Comparison of ENCODE assay signal across 8 cellular contexts in genomic region chr19:18274303-18274775, GRCh38. TPM values are rescaled to one million over a fixed set of nuclear protein-coding genes. Genes with fewer than 3 reads are reported as not detected.
DNase-seq lines count a peak whose midpoint lies in the region; ATAC-seq, FAIRE-seq and TF ChIP-seq lines count a peak whose summit lies in the region.

IQCN (minus strand) TSS chr19:18274452; CDS start chr19:18269478, 4,974 bp downstream.

- peak; percentile 36 for ATAC-seq in CD4-positive, alpha-beta T cell (ENCODE audit: poor library complexity)
- ATAC-seq in GM21576 (IDR thresholded peaks at IDR 0.05; ENCODE audit: unreplicated experiment) = no peak

- peaks cover 25% of the 10 kb centered on the region for H4K20me1 ChIP-seq in PC-9 (ENCODE audit: insufficient read depth)
- peaks cover 10 to 20% of the 10 kb centered on the region in 2 experiments for H4K20me1 ChIP-seq in H1 (replicated peaks in 1 of 2; ENCODE audit: control insufficient read depth in 1 of 2, insufficient read depth in 2 of 2, low read length in 2 of 2)

- TF ChIP-seq EP300 in H1 (IDR thresholded peaks at IDR 0.05; ENCODE audit: borderline replicate concordance in 1 of 2, low read depth in 2 of 2, low read length in 2 of 2) = no peak

- CTCF ChIA-PET in CD4-positive, alpha-beta T cell (lab: Charles Lee) = no interaction called here
- CTCF ChIA-PET in PC-9 (lab: Charles Lee) (interaction anchor here (0.6 kb wide), 2 partner anchors 69 to 138 kb away, joined by 7 read pairs; no protein-coding TSS in a partner anchor), H1 (lab: Charles Lee; ENCODE audit: partially characterized antibody) (interaction anchor here (0.7 to 13.6 kb wide), 11 partner anchors 16 to 138 kb away, joined by 3 to 242 read pairs (median 6); partner anchors contain the start of gene LSM4)

- intact Hi-C loops in CD4-positive, alpha-beta T cell (cut with DNase I, micrococcal nuclease) = no loop called here
- intact Hi-C loops in PC-9 (cut with micrococcal nuclease; ENCODE audit: unreplicated experiment) = no loop called here

- no peak for TF ChIP-seq POLR2A in H1 (IDR thresholded peaks at IDR 0.05; ENCODE audit: control extremely low read depth in 1 of 2, low read depth in 2 of 2, low read length in 2 of 2)

- peak within 1 kb of the TSS; percentile 73 for H3K4me3 Mint-ChIP-seq in CD4-positive, alpha-beta T cell
- H3K4me3 Mint-ChIP-seq in neural crest cell = peak within 1 kb of the TSS; percentile 41

- H2BK12ac ChIP-seq in H1 (ENCODE audit: low read depth, low read length) = peak within 1 kb of the TSS; percentile 23; the same call in 1 of the 2 replicates

- H3K79me1 ChIP-seq in H1 (ENCODE audit: low read depth, low read length) = peaks cover 13% of the 10 kb centered on the region; the same call in 1 of the 2 replicates

- H4K8ac ChIP-seq in H1 (ENCODE audit: extremely low read depth, insufficient read depth, low read length) = peak within 1 kb of the TSS; percentile 71; the same call in 1 of the 2 replicates

- no TSS peak for BruUV-seq in PC-9 (replicated peaks; lab: Mats Ljungman, UMichigan)

- H3K4me3 ChIP-seq in PC-9 = no peak within 1 kb of the TSS
- H3K4me3 ChIP-seq in H1 (ENCODE audit: extremely low read depth in 1 of 4, insufficient read depth in 2 of 4, low read depth in 3 of 4, low read length in 4 of 4) = no peak within 1 kb of the TSS

- TF ChIP-seq CTCF in CD4-positive, alpha-beta T cell (IDR thresholded peaks at IDR 0.05) = no peak
- TF ChIP-seq CTCF in PC-9 (conservative IDR thresholded peaks at IDR 0.05) = no peak
- no peak for TF ChIP-seq CTCF in H1 (IDR thresholded peaks at IDR 0.05; ENCODE audit: control extremely low read depth in 1 of 3, insufficient read depth in 1 of 3, low read depth in 1 of 3, low read length in 3 of 3)
- no peak for TF ChIP-seq CTCF in neural crest cell (conservative IDR thresholded peaks at IDR 0.05)
- TF ChIP-seq CTCF in GM10266 (IDR thresholded peaks at IDR 0.05; ENCODE audit: control insufficient read depth, insufficient read depth, low read depth, missing control alignments) = no peak

- no peaks in the 10 kb centered on the region for H3K9me2 ChIP-seq in PC-9 (ENCODE audit: insufficient read depth)

- H3K79me2 ChIP-seq in PC-9 (ENCODE audit: low read depth) (peaks cover 44% of the 10 kb centered on the region), H1 (ENCODE audit: control insufficient read depth in 1 of 2, insufficient read depth in 2 of 2, low read length in 2 of 2) (peaks cover 0 to 18% of the 10 kb centered on the region in 2 experiments; a peak in 2 of 4 replicates)

- H3K56ac ChIP-seq in H1 (replicated peaks; ENCODE audit: insufficient read length, low read depth, low read length) = no peak within 1 kb of the TSS

- no peak within 1 kb of the TSS for H2BK15ac ChIP-seq in H1 (ENCODE audit: low read length)

- peaks cover 61% of the 10 kb centered on the region for H3F3A ChIP-seq in PC-9 (ENCODE audit: insufficient read depth, low read depth)

- H3K9ac ChIP-seq in H1 (replicated peaks in 1 of 4; ENCODE audit: extremely low read depth in 1 of 4, low read depth in 3 of 4, low read length in 3 of 4) = no peak within 1 kb of the TSS

- DNase-seq in CD4-positive, alpha-beta T cell = peak in 4 of 10 experiments; percentile 15 to 50 (median 44)
- peak; percentile 30 to 51 for DNase-seq in PC-9
- no peak for DNase-seq in H1 (ENCODE audit: low read depth in 1 of 2, low spot score in 2 of 2)
- DNase-seq in neural crest cell (ENCODE audit: low read depth, low spot score) = no peak
- DNase-seq in NCI-H1694 treated with DMSO at 0.1 percent for 48 hours (lab: John Stamatoyannopoulos, UW) = no peak
- DNase-seq in AML-193 (lab: John Stamatoyannopoulos, UW) = no peak
- no peak for DNase-seq in GM10266 (ENCODE audit: extremely low spot score)

- H3K23ac ChIP-seq in H1 (ENCODE audit: insufficient read length) = no peak within 1 kb of the TSS

- H3K9me3 Mint-ChIP-seq in CD4-positive, alpha-beta T cell = no peaks in the 10 kb centered on the region
- no peaks in the 10 kb centered on the region for H3K9me3 Mint-ChIP-seq in neural crest cell

- no peaks in the 10 kb centered on the region for H3K27me3 ChIP-seq in CD4-positive, alpha-beta T cell (ENCODE audit: control insufficient read depth, insufficient read depth, low read length)
- H3K27me3 ChIP-seq in PC-9 (ENCODE audit: insufficient read depth, low read depth) (no peaks in the 10 kb centered on the region), H1 (replicated peaks in 1 of 4; ENCODE audit: control insufficient read depth in 3 of 4, extremely low read depth in 1 of 4, insufficient read depth in 3 of 4, low read length in 3 of 4) (no peaks in the 10 kb centered on the region)

- peaks cover 49% of the 10 kb centered on the region for H3K36me3 Mint-ChIP-seq in CD4-positive, alpha-beta T cell (ENCODE audit: low read depth)
- peaks cover 4% of the 10 kb centered on the region for H3K36me3 Mint-ChIP-seq in neural crest cell (ENCODE audit: low read depth)

- peak within 1 kb of the TSS; percentile 46 for H3K4me2 ChIP-seq in PC-9
- H3K4me2 ChIP-seq in H1 (ENCODE audit: insufficient read depth in 1 of 2, low read depth in 2 of 2, low read length in 2 of 2) = no peak within 1 kb of the TSS

- H4K5ac ChIP-seq in H1 (ENCODE audit: insufficient read length, low read depth, low read length) = no peak within 1 kb of the TSS

- TF ChIP-seq RAD21 in H1 (IDR thresholded peaks at IDR 0.05 in 1 of 2, conservative IDR thresholded peaks at IDR 0.05 in 1 of 2; ENCODE audit: low read depth in 2 of 2, low read length in 2 of 2) = no peak

- H3K4me1 Mint-ChIP-seq in CD4-positive, alpha-beta T cell (ENCODE audit: low read depth) = peaks cover 47% of the 10 kb centered on the region
- H3K4me1 Mint-ChIP-seq in neural crest cell = peaks cover 8% of the 10 kb centered on the region

- H4K91ac ChIP-seq in H1 (replicated peaks; ENCODE audit: insufficient read length, low read length) = no peak within 1 kb of the TSS

- FAIRE-seq in H1 (lab: Jason Lieb, UNC) = no peak

- no peak within 1 kb of the TSS for H3K4ac ChIP-seq in H1 (replicated peaks; ENCODE audit: insufficient read length, low read depth, low read length)

- no peaks in the 10 kb centered on the region for H3K9me3 ChIP-seq in CD4-positive, alpha-beta T cell (ENCODE audit: control insufficient read depth, low read length)
- no peaks in the 10 kb centered on the region for H3K9me3 ChIP-seq in PC-9 (ENCODE audit: insufficient read depth, low read depth)
- H3K9me3 ChIP-seq in H1 (ENCODE audit: insufficient read depth in 2 of 2, low read depth in 1 of 2, low read length in 1 of 2) = no peaks in the 10 kb centered on the region

- H2BK5ac ChIP-seq in H1 (ENCODE audit: low read depth, low read length) = no peak within 1 kb of the TSS

- H3K14ac ChIP-seq in H1 (ENCODE audit: insufficient read length) = no peak within 1 kb of the TSS

- H2BK20ac ChIP-seq in H1 (ENCODE audit: low read length) = no peak within 1 kb of the TSS

- H3K36me3 ChIP-seq in PC-9 (ENCODE audit: low read depth) (peaks cover 5% of the 10 kb centered on the region; the same call in 1 of the 2 replicates), H1 (ENCODE audit: control insufficient read depth in 2 of 4, insufficient read depth in 4 of 4, low read length in 3 of 4) (peaks cover 0 to 5% (median 3%) of the 10 kb centered on the region in 4 experiments; a peak in 3 of 8 replicates)

- H3K27ac Mint-ChIP-seq in CD4-positive, alpha-beta T cell = peak within 1 kb of the TSS; percentile 77
- no peak within 1 kb of the TSS for H3K27ac Mint-ChIP-seq in neural crest cell (ENCODE audit: unreplicated experiment)

- H3K27me3 Mint-ChIP-seq in CD4-positive, alpha-beta T cell = peaks cover 3% of the 10 kb centered on the region
- H3K27me3 Mint-ChIP-seq in neural crest cell (ENCODE audit: low read depth) = peaks cover 1% of the 10 kb centered on the region

- H3K27ac ChIP-seq in CD4-positive, alpha-beta T cell (ENCODE audit: low read depth, low read length) = no peak within 1 kb of the TSS
- peak within 1 kb of the TSS; percentile 46 for H3K27ac ChIP-seq in PC-9
- H3K27ac ChIP-seq in H1 (ENCODE audit: low read depth, low read length) = no peak within 1 kb of the TSS

- POLR2A ChIA-PET in CD4-positive, alpha-beta T cell (lab: Charles Lee) = interaction anchor here (0.7 to 1.9 kb wide), 4 partner anchors 48 to 114 kb away, joined by 3 to 7 read pairs (median 4); partner anchors contain the start of genes LSM4 and MPV17L2
- POLR2A ChIA-PET in PC-9 (lab: Charles Lee; ENCODE audit: unreplicated experiment) = interaction anchor here (0.6 to 0.9 kb wide), 3 partner anchors 54 to 344 kb away, joined by 4 to 18 read pairs (median 8); no protein-coding TSS in a partner anchor
- POLR2A ChIA-PET in H1 (lab: Charles Lee; ENCODE audit: partially characterized antibody) = interaction anchor here (0.9 to 10.3 kb wide), 9 partner anchors 7 to 66 kb away, joined by 3 to 224 read pairs (median 4); partner anchors contain the start of genes JUND, LSM4 and PGPEP1

- peaks cover 40% of the 10 kb centered on the region for H3K4me1 ChIP-seq in PC-9 (replicated peaks; ENCODE audit: insufficient read depth)
- H3K4me1 ChIP-seq in H1 (replicated peaks in 1 of 4; ENCODE audit: control insufficient read depth in 3 of 4, insufficient read depth in 4 of 4, low read length in 3 of 4) = peaks cover 0 to 9% (median 8%) of the 10 kb centered on the region in 4 experiments; a peak in 6 of 7 replicates

- H2AK5ac ChIP-seq in H1 (ENCODE audit: low read depth, low read length) = no peak within 1 kb of the TSS

- H3K18ac ChIP-seq in H1 (ENCODE audit: extremely low read depth, low read length) = no peak within 1 kb of the TSS; the same call in 1 of the 2 replicates

- no peaks in the 10 kb centered on the region for H3K23me2 ChIP-seq in H1 (ENCODE audit: low read depth, low read length)

- WGBS in H1 (ENCODE audit: extremely low coverage in 1 of 2, insufficient coverage in 1 of 2, insufficient read length in 1 of 2, insufficient replicate concordance in 2 of 2, low coverage in 1 of 2, low lambda C conversion rate in 2 of 2, missing lambda C conversion rate in 1 of 2), 2 experiments = 88% methylated on average over 8 of the region's 8 CpGs; no CpG with 5 or more reads in 1 of the 2 experiments

- no peak within 1 kb of the TSS for H2BK120ac ChIP-seq in H1 (replicated peaks; ENCODE audit: low read depth, low read length)

- no peak within 1 kb of the TSS for H2AFZ ChIP-seq in PC-9
- no peak within 1 kb of the TSS for H2AFZ ChIP-seq in H1 (ENCODE audit: low read length)

RNA-seq across cellular contexts. Expression of gene IQCN, which starts in this region (rescaled TPM):
- 10 to 100 TPM; 18.1 to 18.7 TPM for total RNA-seq in CD4-positive, alpha-beta T cell
- total RNA-seq in PC-9 (2021) (5.6 and 7.3 TPM in 2 replicates), neural crest cell (2.2 and 2.5 TPM in 2 replicates)
- total RNA-seq in H1 (2021; fragmentation: NEBNext Ultra II Directional; extraction: Animal tissue kit (Norgen Biotek cat#: 25700)) = 0.31 and 1.0 TPM in 2 replicates
- 0.36 and 0.82 TPM in 2 replicates for polyA plus RNA-seq in H1 (2011; rRNA removed)
- 0.45 TPM for polyA plus RNA-seq in H1 (2011; cell fraction: cytosol; rRNA removed)
- 4.0 TPM for polyA plus RNA-seq in H1 (2011; cell fraction: nucleus; rRNA removed)
- 0.22 to 0.46 TPM (median 0.31 TPM) in 4 replicates for polyA plus RNA-seq in H1 (2012, experiment 1 of 2)
- 0.18 TPM for polyA plus RNA-seq in H1 (2012, experiment 2 of 2)
- polyA plus RNA-seq in H1 (2013, experiment 1 of 2) = 0.12 TPM
- 0.15 TPM for polyA plus RNA-seq in H1 (2013, experiment 2 of 2)
- 0.98 and 1.9 TPM in 2 replicates for polyA minus RNA-seq in H1 (2011; rRNA and poly(A)+ RNA removed)
- 0.51 TPM for polyA minus RNA-seq in H1 (2011; cell fraction: cytosol; rRNA and poly(A)+ RNA removed)
- polyA minus RNA-seq in H1 (2011; cell fraction: nucleus; rRNA and poly(A)+ RNA removed) = 3.5 TPM

Comparison
In these comparisons a context has a peak if more than half of its experiments do, and no peak if none do; other contexts are left out.
1. DNase-seq: peak in PC-9 (2 of 2); none in H1 (0 of 2), neural crest cell (single experiment), NCI-H1694 treated with DMSO at 0.1 percent for 48 hours (single experiment), AML-193 (0 of 2) and GM10266 (single experiment).